Comparison of ENCODE assay signal across 10 cellular contexts in the genomic region with DNA sequence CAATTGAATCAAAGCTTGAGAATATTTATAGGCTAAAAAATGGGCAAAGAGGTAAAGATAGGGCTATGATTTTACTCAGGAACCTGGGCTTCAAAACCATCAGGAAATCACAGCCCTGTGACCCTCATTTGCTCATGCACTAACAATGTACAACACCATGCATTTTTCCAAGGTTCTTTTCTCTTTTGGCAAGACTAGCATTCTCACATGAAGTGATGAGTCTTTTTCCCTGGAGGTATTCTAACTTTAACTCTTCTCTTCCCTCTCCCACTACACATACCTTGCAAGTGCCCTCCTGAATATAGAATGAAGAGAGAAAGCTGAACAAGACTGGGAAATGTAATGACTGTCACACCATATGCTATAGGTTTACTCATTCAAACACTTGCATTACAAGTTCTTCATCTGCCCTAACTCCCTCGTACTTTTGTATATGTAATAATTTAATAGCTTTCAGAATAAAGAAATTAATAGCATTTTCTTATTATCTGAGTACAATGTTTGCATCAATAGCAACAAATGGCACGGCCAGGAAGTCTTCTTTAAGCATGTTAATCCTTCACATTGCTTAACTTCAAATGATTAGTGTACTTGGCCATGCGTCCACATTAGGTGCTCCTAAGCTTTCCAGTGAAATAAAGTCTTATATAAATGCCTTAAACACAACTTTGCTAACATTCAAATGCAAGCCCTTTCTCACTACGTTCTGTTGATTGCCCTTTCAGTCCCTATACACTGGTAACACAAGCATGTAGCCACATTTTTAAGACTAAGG. TPM values are rescaled to one million over a fixed set of nuclear protein-coding genes. Genes with fewer than 3 reads are reported as not detected.
DNase-seq lines count a peak whose midpoint lies in the region; ATAC-seq and TF ChIP-seq lines count a peak whose summit lies in the region.
"Had no signal": no experiment of that assay in that cellular context is flagged by ENCODE, and none has a peak within 500 bp of the region (broad histone marks: within the 10 kb centered on the region; RNA-seq: fewer than 3 reads in every experiment).

No MANE protein-coding gene starts in this region.

- H3K4me1 ChIP-seq in Caco-2 (0 out of 2 replicates have a peak, but pooled peaks cover 6% of the 10 kb centered on the region), duodenal mucosa (ENCODE audit: control insufficient read depth in 1 of 2, insufficient read depth in 2 of 2, low read length in 2 of 2) (no peaks in the 10 kb centered on the region), osteoblast (ENCODE audit: insufficient read depth, low read length) (peaks cover 15% of the 10 kb centered on the region), OCI-LY7 (ENCODE audit: insufficient read depth, low read length, poor library complexity, severe bottlenecking) (no peaks in the 10 kb centered on the region)

- H3K4me1 Mint-ChIP-seq in Caco-2 (ENCODE audit: low read depth, unreplicated experiment) = peaks cover 12% of the 10 kb centered on the region

- H3K4me3 ChIP-seq in Caco-2 (ENCODE audit: low read depth, low read length) (no peak overlapping the region), NB4 (ENCODE audit: low read depth, low read length) (peak overlapping the region; percentile 76), duodenal mucosa (ENCODE audit: low read depth in 1 of 2, low read length in 2 of 2) (peak overlapping the region; percentile 84 to 97), osteoblast (ENCODE audit: insufficient read depth, low read length) (no peak overlapping the region), OCI-LY7 (ENCODE audit: low read depth, low read length, poor library complexity, severe bottlenecking) (no peak overlapping the region)

- peak overlapping the region; percentile 94 for H3K4me2 ChIP-seq in osteoblast (ENCODE audit: insufficient read depth, low read length)
- no peak overlapping the region for H3K4me2 ChIP-seq in OCI-LY7 (ENCODE audit: low read length)

- no peaks in the 10 kb centered on the region for H3K9me3 ChIP-seq in Caco-2
- no peaks in the 10 kb centered on the region for H3K9me3 ChIP-seq in duodenal mucosa (ENCODE audit: control insufficient read depth in 1 of 2, low read length in 2 of 2)
- no peaks in the 10 kb centered on the region for H3K9me3 ChIP-seq in osteoblast (ENCODE audit: low read depth, low read length)
- no peaks in the 10 kb centered on the region for H3K9me3 ChIP-seq in OCI-LY7 (ENCODE audit: low read length)

- H3K9me3 Mint-ChIP-seq in Caco-2 (ENCODE audit: unreplicated experiment) = no peaks in the 10 kb centered on the region

- H3K79me2 ChIP-seq in osteoblast (ENCODE audit: insufficient read depth, low read length) = no peaks in the 10 kb centered on the region
- no peaks in the 10 kb centered on the region for H3K79me2 ChIP-seq in OCI-LY7 (ENCODE audit: insufficient read depth, low read depth, low read length)

- intact Hi-C loops in Caco-2 (cut with micrococcal nuclease; ENCODE audit: unreplicated experiment) (no loop called here), OCI-LY7 (cut with micrococcal nuclease; ENCODE audit: unreplicated experiment) (no loop called here)

- H3K27ac Mint-ChIP-seq in Caco-2 (ENCODE audit: unreplicated experiment) = peak overlapping the region; percentile 94

- ATAC-seq in HG03520 (IDR thresholded peaks at IDR 0.05; ENCODE audit: unreplicated experiment) = no peak

- BruUV-seq in Caco-2 (replicated peaks; lab: Mats Ljungman, UMichigan) = TSS peak; percentile 51
- BruUV-seq in OCI-LY7 (replicated peaks; lab: Mats Ljungman, UMichigan) = no TSS peak

- CTCF ChIA-PET in Caco-2 (lab: Charles Lee) (no interaction called here), OCI-LY7 (lab: Charles Lee; ENCODE audit: unreplicated experiment) (no interaction called here)

- H2AFZ ChIP-seq in osteoblast (ENCODE audit: low read length) (no peak overlapping the region), OCI-LY7 (ENCODE audit: low read length) (no peak overlapping the region)

- POLR2A ChIA-PET in Caco-2 (lab: Charles Lee) (no interaction called here), OCI-LY7 (lab: Charles Lee) (interaction anchor here (0.7 to 1.2 kb wide), 3 partner anchors 10 to 366 kb away, joined by 3 to 5 read pairs (median 5); no protein-coding TSS in a partner anchor)

- no peak for TF ChIP-seq POLR2A in NB4 (IDR thresholded peaks at IDR 0.05; ENCODE audit: extremely low read depth, insufficient read length)

- no peaks in the 10 kb centered on the region for H3K36me3 ChIP-seq in Caco-2 (ENCODE audit: control insufficient read depth, insufficient read depth, low read length)
- no peaks in the 10 kb centered on the region for H3K36me3 ChIP-seq in duodenal mucosa (ENCODE audit: control insufficient read depth in 1 of 2, insufficient read depth in 2 of 2, low read length in 2 of 2)
- no peaks in the 10 kb centered on the region for H3K36me3 ChIP-seq in osteoblast (ENCODE audit: insufficient read depth, low read length)
- H3K36me3 ChIP-seq in OCI-LY7 (ENCODE audit: insufficient read depth, low read length) = no peaks in the 10 kb centered on the region

- H3K27ac ChIP-seq in duodenal mucosa (ENCODE audit: low read depth, low read length) (no peak overlapping the region), osteoblast (ENCODE audit: low read depth, low read length) (no peak overlapping the region), OCI-LY7 (ENCODE audit: low read depth, low read length, poor library complexity, severe bottlenecking) (no peak overlapping the region)

- peak overlapping the region; percentile 16 to 80 for H3K9ac ChIP-seq in duodenal mucosa (ENCODE audit: low read depth in 1 of 2, low read length in 2 of 2)

- H3K27me3 Mint-ChIP-seq in Caco-2 (ENCODE audit: insufficient read depth, unreplicated experiment) = peaks cover 2% of the 10 kb centered on the region

- H3K36me3 Mint-ChIP-seq in Caco-2 (ENCODE audit: insufficient read depth, unreplicated experiment) = peaks cover 5% of the 10 kb centered on the region

- DNase-seq in Caco-2 (no peak), NB4 (ENCODE audit: low read depth) (peak; percentile 15), osteoblast (ENCODE audit: insufficient read length, low spot score, missing footprints) (peak; percentile 47), DMS79 treated with DMSO at 0.1 percent for 48 hours (lab: John Stamatoyannopoulos, UW) (no peak), AML-193 (lab: John Stamatoyannopoulos, UW) (no peak), OCI-LY7 (ENCODE audit: low spot score) (no peak)
- DNase-seq: foreskin melanocyte, NCI-H524 treated with DMSO at 0.1 percent for 48 hours had no signal

- H3K27me3 ChIP-seq in Caco-2 (replicated peaks; ENCODE audit: control insufficient read depth, insufficient read depth, low read length) (no peaks in the 10 kb centered on the region; the same call in 1 of the 2 replicates), duodenal mucosa (ENCODE audit: control insufficient read depth in 1 of 2, insufficient read depth in 2 of 2, low read length in 2 of 2) (no peaks in the 10 kb centered on the region), osteoblast (ENCODE audit: insufficient read depth, low read length) (peaks cover 24% of the 10 kb centered on the region)

- H3K4me3 Mint-ChIP-seq in Caco-2 (ENCODE audit: unreplicated experiment) = peak overlapping the region; percentile 82

- no peaks in the 10 kb centered on the region for H4K20me1 ChIP-seq in osteoblast (ENCODE audit: insufficient read depth, low read length)
- no peaks in the 10 kb centered on the region for H4K20me1 ChIP-seq in OCI-LY7 (ENCODE audit: insufficient read depth, low read length)

- H3K9me2 ChIP-seq in OCI-LY7 (ENCODE audit: insufficient read depth, low read length) = no peaks in the 10 kb centered on the region

- TF ChIP-seq CTCF in Caco-2 (IDR thresholded peaks at IDR 0.05; ENCODE audit: insufficient read depth in 1 of 2, low read depth in 1 of 2, low read length in 1 of 2, severe bottlenecking in 1 of 2, unreplicated experiment in 1 of 2) = no peak
- no peak for TF ChIP-seq CTCF in NB4 (IDR thresholded peaks at IDR 0.05; ENCODE audit: low read depth, low read length)
- TF ChIP-seq CTCF in osteoblast (IDR thresholded peaks at IDR 0.05; ENCODE audit: extremely low read depth, low read depth, low read length) = no peak
- no peak for TF ChIP-seq CTCF in OCI-LY7 (conservative IDR thresholded peaks at IDR 0.05; ENCODE audit: low read length)

RNA-seq across cellular contexts. Expression of a gene that starts 1.8 kb away (rescaled TPM):
- total RNA-seq in Caco-2 (2022) (14.3 and 20.8 TPM in 2 replicates), osteoblast (53.6 and 66.2 TPM in 2 replicates), OCI-LY7 (2022) (not detected in 2 replicates)
- total RNA-seq in OCI-LY7 (2014; rRNA removed; shearing (Covaris generic)) = not detected in 2 replicates

Comparison
In these comparisons a context has a peak if more than half of its experiments do, and no peak if none do; other contexts are left out.
1. DNase-seq: peak in NB4 (single experiment) and osteoblast (single experiment); none in Caco-2 (0 of 2), DMS79 treated with DMSO at 0.1 percent for 48 hours (single experiment), AML-193 (0 of 2) and OCI-LY7 (single experiment).
2. H3K4me3 ChIP-seq: peak in NB4 (single experiment) and duodenal mucosa (2 of 2); none in Caco-2 (single experiment), osteoblast (single experiment) and OCI-LY7 (single experiment).
3. RNA of a gene that starts 1.8 kb away (total RNA-seq): 53.6 to 66.2 TPM in osteoblast and 14.3 to 20.8 TPM in Caco-2; not detected in OCI-LY7; every median in the first group is over 10 times any median in the second.